Comparison of ENCODE assay signal across 1 cellular context in the genomic region with DNA sequence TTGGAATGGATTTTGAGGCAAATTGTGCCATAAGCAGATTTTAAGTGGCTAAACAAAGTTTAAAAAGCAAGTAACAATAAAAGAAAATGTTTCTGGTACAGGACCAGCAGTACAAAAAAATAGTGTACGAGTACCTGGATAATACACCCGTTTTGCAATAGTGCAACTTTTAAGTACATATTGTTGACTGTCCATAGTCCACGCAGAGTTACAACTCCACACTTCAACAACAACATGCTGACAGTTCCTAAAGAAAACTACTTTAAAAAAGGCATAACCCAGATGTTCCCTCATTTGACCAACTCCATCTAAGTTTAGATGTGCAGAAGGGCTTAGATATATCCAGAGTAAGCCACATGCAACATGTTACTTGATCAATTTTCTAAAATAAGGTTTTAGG.
A peak's percentile ranks its signal among the peaks of the same experiment; 100 is the strongest.
TF ChIP-seq lines count a peak whose summit lies in the region.

No MANE protein-coding gene starts in this region.

TF ChIP-seq in HepG2, 621 proteins besides CTCF, POLR2A, EP300 and RAD21 (continued from another document and continues in another):
- no peak for TF ChIP-seq NFIB (CRISPR knock-in tag; IDR thresholded peaks at IDR 0.05; ENCODE audit: borderline replicate concordance)
- TF ChIP-seq, protein P1, sequence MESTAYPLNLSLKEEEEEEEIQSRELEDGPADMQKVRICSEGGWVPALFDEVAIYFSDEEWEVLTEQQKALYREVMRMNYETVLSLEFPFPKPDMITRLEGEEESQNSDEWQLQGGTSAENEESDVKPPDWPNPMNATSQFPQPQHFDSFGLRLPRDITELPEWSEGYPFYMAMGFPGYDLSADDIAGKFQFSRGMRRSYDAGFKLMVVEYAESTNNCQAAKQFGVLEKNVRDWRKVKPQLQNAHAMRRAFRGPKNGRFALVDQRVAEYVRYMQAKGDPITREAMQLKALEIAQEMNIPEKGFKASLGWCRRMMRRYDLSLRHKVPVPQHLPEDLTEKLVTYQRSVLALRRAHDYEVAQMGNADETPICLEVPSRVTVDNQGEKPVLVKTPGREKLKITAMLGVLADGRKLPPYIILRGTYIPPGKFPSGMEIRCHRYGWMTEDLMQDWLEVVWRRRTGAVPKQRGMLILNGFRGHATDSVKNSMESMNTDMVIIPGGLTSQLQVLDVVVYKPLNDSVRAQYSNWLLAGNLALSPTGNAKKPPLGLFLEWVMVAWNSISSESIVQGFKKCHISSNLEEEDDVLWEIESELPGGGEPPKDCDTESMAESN (CRISPR knock-in tag; conservative IDR thresholded peaks at IDR 0.05) = no peak
- TF ChIP-seq PCBP2 (optimal IDR thresholded peaks at IDR 0.05; ENCODE audit: low read depth, low read length, poor library complexity, severe bottlenecking) = no peak
- no peak; the same call in 1 of the 2 replicates for TF ChIP-seq ZNF292 (CRISPR knock-in tag; IDR thresholded peaks at IDR 0.05; ENCODE audit: borderline replicate concordance, low read depth)
- TF ChIP-seq YEATS2 (CRISPR knock-in tag; IDR thresholded peaks at IDR 0.05; ENCODE audit: borderline replicate concordance) = no peak
- TF ChIP-seq, protein P2, sequence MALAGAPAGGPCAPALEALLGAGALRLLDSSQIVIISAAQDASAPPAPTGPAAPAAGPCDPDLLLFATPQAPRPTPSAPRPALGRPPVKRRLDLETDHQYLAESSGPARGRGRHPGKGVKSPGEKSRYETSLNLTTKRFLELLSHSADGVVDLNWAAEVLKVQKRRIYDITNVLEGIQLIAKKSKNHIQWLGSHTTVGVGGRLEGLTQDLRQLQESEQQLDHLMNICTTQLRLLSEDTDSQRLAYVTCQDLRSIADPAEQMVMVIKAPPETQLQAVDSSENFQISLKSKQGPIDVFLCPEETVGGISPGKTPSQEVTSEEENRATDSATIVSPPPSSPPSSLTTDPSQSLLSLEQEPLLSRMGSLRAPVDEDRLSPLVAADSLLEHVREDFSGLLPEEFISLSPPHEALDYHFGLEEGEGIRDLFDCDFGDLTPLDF (CRISPR knock-in tag; IDR thresholded peaks at IDR 0.05) = no peak
- TF ChIP-seq SALL1 (CRISPR knock-in tag; IDR thresholded peaks at IDR 0.05) = no peak; the same call in 1 of the 2 replicates
- TF ChIP-seq POGZ (CRISPR knock-in tag; IDR thresholded peaks at IDR 0.05) = no peak
- TF ChIP-seq, protein P3, sequence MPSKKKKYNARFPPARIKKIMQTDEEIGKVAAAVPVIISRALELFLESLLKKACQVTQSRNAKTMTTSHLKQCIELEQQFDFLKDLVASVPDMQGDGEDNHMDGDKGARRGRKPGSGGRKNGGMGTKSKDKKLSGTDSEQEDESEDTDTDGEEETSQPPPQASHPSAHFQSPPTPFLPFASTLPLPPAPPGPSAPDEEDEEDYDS (CRISPR knock-in tag; IDR thresholded peaks at IDR 0.05) = no peak
- TF ChIP-seq, protein P4, sequence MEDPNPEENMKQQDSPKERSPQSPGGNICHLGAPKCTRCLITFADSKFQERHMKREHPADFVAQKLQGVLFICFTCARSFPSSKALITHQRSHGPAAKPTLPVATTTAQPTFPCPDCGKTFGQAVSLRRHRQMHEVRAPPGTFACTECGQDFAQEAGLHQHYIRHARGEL (CRISPR knock-in tag; IDR thresholded peaks at IDR 0.05) = no peak
- TF ChIP-seq ZNF510 (CRISPR knock-in tag; IDR thresholded peaks at IDR 0.05; ENCODE audit: low read depth) = no peak
- TF ChIP-seq GATA4 (IDR thresholded peaks at IDR 0.05; ENCODE audit: borderline replicate concordance, low read depth) = no peak
- TF ChIP-seq ZBTB1 (CRISPR knock-in tag; IDR thresholded peaks at IDR 0.05; ENCODE audit: borderline replicate concordance) = no peak
- TF ChIP-seq, protein P5, sequence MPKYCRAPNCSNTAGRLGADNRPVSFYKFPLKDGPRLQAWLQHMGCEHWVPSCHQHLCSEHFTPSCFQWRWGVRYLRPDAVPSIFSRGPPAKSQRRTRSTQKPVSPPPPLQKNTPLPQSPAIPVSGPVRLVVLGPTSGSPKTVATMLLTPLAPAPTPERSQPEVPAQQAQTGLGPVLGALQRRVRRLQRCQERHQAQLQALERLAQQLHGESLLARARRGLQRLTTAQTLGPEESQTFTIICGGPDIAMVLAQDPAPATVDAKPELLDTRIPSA (CRISPR knock-in tag; IDR thresholded peaks at IDR 0.05; ENCODE audit: borderline replicate concordance) = no peak
- no peak for TF ChIP-seq XRCC5 (optimal IDR thresholded peaks at IDR 0.05; ENCODE audit: low read length)
- no peak for TF ChIP-seq SP4 (CRISPR knock-in tag; IDR thresholded peaks at IDR 0.05)
- peak; percentile 93; the same call in 1 of the 2 replicates for TF ChIP-seq FOXO1 (CRISPR knock-in tag; IDR thresholded peaks at IDR 0.05)
- no peak for TF ChIP-seq CHD4 (IDR thresholded peaks at IDR 0.05; ENCODE audit: borderline replicate concordance, low read length)
- peak; percentile 30; the same call in 1 of the 2 replicates for TF ChIP-seq ERF (CRISPR knock-in tag; IDR thresholded peaks at IDR 0.05)
- TF ChIP-seq, protein P6, sequence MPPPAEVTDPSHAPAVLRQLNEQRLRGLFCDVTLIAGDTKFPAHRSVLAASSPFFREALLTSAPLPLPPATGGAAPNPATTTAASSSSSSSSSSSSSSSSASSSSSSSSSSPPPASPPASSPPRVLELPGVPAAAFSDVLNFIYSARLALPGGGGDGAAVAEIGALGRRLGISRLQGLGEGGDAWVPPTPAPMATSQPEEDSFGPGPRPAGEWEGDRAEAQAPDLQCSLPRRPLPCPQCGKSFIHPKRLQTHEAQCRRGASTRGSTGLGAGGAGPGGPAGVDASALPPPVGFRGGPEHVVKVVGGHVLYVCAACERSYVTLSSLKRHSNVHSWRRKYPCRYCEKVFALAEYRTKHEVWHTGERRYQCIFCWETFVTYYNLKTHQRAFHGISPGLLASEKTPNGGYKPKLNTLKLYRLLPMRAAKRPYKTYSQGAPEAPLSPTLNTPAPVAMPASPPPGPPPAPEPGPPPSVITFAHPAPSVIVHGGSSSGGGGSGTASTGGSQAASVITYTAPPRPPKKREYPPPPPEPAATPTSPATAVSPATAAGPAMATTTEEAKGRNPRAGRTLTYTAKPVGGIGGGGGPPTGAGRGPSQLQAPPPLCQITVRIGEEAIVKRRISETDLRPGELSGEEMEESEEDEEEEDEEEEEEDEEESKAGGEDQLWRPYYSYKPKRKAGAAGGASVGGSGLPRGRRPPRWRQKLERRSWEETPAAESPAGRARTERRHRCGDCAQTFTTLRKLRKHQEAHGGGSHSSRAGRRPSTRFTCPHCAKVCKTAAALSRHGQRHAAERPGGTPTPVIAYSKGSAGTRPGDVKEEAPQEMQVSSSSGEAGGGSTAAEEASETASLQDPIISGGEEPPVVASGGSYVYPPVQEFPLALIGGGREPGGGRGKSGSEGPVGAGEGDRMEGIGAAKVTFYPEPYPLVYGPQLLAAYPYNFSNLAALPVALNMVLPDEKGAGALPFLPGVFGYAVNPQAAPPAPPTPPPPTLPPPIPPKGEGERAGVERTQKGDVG (CRISPR knock-in tag; IDR thresholded peaks at IDR 0.05; ENCODE audit: borderline replicate concordance) = no peak
- TF ChIP-seq ZNF792 (CRISPR knock-in tag; IDR thresholded peaks at IDR 0.05) = peak; percentile 59; the same call in 1 of the 2 replicates
- no peak for TF ChIP-seq ZFP36 (IDR thresholded peaks at IDR 0.05; ENCODE audit: borderline replicate concordance, low read depth, low read length, partially characterized antibody)
- no peak for TF ChIP-seq HNRNPUL1 (IDR thresholded peaks at IDR 0.05; ENCODE audit: low read depth, low read length)
- no peak for TF ChIP-seq NFYC (CRISPR knock-in tag; IDR thresholded peaks at IDR 0.05)
- TF ChIP-seq, protein P7, sequence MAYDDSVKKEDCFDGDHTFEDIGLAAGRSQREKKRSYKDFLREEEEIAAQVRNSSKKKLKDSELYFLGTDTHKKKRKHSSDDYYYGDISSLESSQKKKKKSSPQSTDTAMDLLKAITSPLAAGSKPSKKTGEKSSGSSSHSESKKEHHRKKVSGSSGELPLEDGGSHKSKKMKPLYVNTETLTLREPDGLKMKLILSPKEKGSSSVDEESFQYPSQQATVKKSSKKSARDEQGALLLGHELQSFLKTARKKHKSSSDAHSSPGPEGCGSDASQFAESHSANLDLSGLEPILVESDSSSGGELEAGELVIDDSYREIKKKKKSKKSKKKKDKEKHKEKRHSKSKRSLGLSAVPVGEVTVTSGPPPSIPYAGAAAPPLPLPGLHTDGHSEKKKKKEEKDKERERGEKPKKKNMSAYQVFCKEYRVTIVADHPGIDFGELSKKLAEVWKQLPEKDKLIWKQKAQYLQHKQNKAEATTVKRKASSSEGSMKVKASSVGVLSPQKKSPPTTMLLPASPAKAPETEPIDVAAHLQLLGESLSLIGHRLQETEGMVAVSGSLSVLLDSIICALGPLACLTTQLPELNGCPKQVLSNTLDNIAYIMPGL (CRISPR knock-in tag; IDR thresholded peaks at IDR 0.05; ENCODE audit: borderline replicate concordance in 1 of 2, low read depth in 1 of 2) = no peak
- TF ChIP-seq GPN1 (CRISPR knock-in tag; IDR thresholded peaks at IDR 0.05; ENCODE audit: borderline replicate concordance) = no peak
- no peak for TF ChIP-seq ZBTB38 (CRISPR knock-in tag; IDR thresholded peaks at IDR 0.05)
- TF ChIP-seq ZNF224 (CRISPR knock-in tag; IDR thresholded peaks at IDR 0.05) = no peak
- TF ChIP-seq NCOA5 (CRISPR knock-in tag; IDR thresholded peaks at IDR 0.05) = no peak
- TF ChIP-seq RARG (CRISPR knock-in tag; IDR thresholded peaks at IDR 0.05; ENCODE audit: low read depth) = no peak
- no peak for TF ChIP-seq ZNF709 (CRISPR knock-in tag; IDR thresholded peaks at IDR 0.05)
- TF ChIP-seq, protein P8, sequence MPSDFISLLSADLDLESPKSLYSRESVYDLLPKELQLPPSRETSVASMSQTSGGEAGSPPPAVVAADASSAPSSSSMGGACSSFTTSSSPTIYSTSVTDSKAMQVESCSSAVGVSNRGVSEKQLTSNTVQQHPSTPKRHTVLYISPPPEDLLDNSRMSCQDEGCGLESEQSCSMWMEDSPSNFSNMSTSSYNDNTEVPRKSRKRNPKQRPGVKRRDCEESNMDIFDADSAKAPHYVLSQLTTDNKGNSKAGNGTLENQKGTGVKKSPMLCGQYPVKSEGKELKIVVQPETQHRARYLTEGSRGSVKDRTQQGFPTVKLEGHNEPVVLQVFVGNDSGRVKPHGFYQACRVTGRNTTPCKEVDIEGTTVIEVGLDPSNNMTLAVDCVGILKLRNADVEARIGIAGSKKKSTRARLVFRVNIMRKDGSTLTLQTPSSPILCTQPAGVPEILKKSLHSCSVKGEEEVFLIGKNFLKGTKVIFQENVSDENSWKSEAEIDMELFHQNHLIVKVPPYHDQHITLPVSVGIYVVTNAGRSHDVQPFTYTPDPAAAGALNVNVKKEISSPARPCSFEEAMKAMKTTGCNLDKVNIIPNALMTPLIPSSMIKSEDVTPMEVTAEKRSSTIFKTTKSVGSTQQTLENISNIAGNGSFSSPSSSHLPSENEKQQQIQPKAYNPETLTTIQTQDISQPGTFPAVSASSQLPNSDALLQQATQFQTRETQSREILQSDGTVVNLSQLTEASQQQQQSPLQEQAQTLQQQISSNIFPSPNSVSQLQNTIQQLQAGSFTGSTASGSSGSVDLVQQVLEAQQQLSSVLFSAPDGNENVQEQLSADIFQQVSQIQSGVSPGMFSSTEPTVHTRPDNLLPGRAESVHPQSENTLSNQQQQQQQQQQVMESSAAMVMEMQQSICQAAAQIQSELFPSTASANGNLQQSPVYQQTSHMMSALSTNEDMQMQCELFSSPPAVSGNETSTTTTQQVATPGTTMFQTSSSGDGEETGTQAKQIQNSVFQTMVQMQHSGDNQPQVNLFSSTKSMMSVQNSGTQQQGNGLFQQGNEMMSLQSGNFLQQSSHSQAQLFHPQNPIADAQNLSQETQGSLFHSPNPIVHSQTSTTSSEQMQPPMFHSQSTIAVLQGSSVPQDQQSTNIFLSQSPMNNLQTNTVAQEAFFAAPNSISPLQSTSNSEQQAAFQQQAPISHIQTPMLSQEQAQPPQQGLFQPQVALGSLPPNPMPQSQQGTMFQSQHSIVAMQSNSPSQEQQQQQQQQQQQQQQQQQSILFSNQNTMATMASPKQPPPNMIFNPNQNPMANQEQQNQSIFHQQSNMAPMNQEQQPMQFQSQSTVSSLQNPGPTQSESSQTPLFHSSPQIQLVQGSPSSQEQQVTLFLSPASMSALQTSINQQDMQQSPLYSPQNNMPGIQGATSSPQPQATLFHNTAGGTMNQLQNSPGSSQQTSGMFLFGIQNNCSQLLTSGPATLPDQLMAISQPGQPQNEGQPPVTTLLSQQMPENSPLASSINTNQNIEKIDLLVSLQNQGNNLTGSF (CRISPR knock-in tag; IDR thresholded peaks at IDR 0.05) = no peak
- TF ChIP-seq ZFP1 (CRISPR knock-in tag; IDR thresholded peaks at IDR 0.05) = no peak
- TF ChIP-seq ZNF543 (CRISPR knock-in tag; IDR thresholded peaks at IDR 0.05) = no peak
- TF ChIP-seq, protein P9, sequence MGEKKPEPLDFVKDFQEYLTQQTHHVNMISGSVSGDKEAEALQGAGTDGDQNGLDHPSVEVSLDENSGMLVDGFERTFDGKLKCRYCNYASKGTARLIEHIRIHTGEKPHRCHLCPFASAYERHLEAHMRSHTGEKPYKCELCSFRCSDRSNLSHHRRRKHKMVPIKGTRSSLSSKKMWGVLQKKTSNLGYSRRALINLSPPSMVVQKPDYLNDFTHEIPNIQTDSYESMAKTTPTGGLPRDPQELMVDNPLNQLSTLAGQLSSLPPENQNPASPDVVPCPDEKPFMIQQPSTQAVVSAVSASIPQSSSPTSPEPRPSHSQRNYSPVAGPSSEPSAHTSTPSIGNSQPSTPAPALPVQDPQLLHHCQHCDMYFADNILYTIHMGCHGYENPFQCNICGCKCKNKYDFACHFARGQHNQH (CRISPR knock-in tag; IDR thresholded peaks at IDR 0.05) = no peak
- TF ChIP-seq ZNF331 (CRISPR knock-in tag; IDR thresholded peaks at IDR 0.05) = peak; percentile 63; the same call in 1 of the 2 replicates
- TF ChIP-seq ZNF772 (CRISPR knock-in tag; IDR thresholded peaks at IDR 0.05) = no peak
- TF ChIP-seq TOE1 (CRISPR knock-in tag; IDR thresholded peaks at IDR 0.05) = no peak
- TF ChIP-seq ZC3H13 (CRISPR knock-in tag; IDR thresholded peaks at IDR 0.05) = no peak
- TF ChIP-seq ZNF33B (CRISPR knock-in tag; IDR thresholded peaks at IDR 0.05) = no peak
- TF ChIP-seq, protein P10, sequence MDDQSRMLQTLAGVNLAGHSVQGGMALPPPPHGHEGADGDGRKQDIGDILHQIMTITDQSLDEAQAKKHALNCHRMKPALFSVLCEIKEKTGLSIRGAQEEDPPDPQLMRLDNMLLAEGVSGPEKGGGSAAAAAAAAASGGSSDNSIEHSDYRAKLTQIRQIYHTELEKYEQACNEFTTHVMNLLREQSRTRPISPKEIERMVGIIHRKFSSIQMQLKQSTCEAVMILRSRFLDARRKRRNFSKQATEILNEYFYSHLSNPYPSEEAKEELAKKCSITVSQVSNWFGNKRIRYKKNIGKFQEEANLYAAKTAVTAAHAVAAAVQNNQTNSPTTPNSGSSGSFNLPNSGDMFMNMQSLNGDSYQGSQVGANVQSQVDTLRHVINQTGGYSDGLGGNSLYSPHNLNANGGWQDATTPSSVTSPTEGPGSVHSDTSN (CRISPR knock-in tag; IDR thresholded peaks at IDR 0.05; ENCODE audit: borderline replicate concordance) = no peak
- TF ChIP-seq SSRP1 (CRISPR knock-in tag; IDR thresholded peaks at IDR 0.05) = no peak; the same call in 1 of the 2 replicates
- TF ChIP-seq SYNCRIP (IDR thresholded peaks at IDR 0.05; ENCODE audit: insufficient read depth, low read depth, low read length) = no peak
- 0 out of 2 replicates have a peak, but pooled peaks have one; percentile 50 for TF ChIP-seq HDAC2 (CRISPR knock-in tag; IDR thresholded peaks at IDR 0.05)
- TF ChIP-seq SP5 (CRISPR knock-in tag; IDR thresholded peaks at IDR 0.05; ENCODE audit: borderline replicate concordance, low read depth) = no peak
